ENCODE assay signal across 26 cellular contexts in the genomic region with DNA sequence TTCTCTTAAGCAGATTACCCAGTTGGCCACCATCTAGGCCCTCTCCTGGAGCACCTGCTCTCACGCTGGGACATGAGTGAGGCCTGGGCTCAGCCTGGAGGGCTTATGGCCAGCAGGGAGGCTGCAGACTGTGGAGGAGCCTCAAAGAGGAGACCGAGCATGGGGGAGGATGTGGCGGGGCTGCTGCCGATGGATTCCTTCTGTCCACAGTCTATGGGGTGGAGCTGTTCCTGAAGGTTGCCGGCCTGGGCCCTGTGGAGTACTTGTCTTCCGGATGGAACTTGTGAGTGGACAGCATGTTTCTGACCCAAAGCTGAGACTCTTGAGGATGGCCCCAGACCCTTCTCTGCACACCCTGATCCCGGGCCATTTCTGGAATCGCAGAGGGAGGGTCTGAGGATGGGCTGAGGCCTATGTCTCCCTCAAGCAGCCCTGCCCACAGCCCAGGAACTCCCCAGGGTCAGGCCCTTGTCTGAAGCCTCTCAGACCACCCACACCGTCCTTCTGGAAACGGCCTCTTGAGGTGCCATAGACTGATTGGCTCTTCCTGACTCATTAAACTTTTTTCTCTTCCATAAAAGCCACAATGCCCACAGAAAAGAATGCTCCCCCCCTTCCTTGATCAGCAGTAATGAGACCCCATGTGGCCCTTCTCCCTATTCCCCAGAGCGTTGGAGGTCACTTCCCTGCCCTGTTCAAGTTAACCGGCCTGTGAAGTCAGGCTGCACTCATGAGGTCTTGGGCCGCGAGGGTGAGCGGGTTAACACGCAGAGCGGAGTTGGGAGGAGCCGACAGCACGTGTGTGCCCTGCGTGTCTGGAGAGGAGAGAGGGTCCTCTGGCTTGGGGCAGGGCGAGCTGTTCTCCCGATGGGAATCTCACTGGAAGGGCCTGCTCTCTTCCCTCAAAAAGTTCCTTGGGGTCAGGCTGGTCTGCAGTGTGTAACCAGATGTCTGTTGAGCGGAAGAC. TPM values are rescaled to one million over a fixed set of nuclear protein-coding genes. Genes with fewer than 3 reads are reported as not detected.
DNase-seq lines count a peak whose midpoint lies in the region; ATAC-seq and TF ChIP-seq lines count a peak whose summit lies in the region.
"Had no signal": no experiment of that assay in that cellular context is flagged by ENCODE, and none has a peak within 500 bp of the region (broad histone marks: within the 10 kb centered on the region; RNA-seq: fewer than 3 reads in every experiment).

No MANE protein-coding gene starts in this region.

- H3K9me3 ChIP-seq in left ventricle myocardium inferior (replicated peaks): no peaks in the 10 kb centered on the region
- no peaks in the 10 kb centered on the region for H3K9me3 ChIP-seq in osteoblast (ENCODE audit: low read depth, low read length)
- H3K9me3 ChIP-seq: heart left ventricle had no signal

- no peaks in the 10 kb centered on the region for H3K9me2 ChIP-seq in GM23338 (ENCODE audit: insufficient read depth)

- H3K36me3 ChIP-seq in GM23338 (ENCODE audit: insufficient read depth) (no peaks in the 10 kb centered on the region), left ventricle myocardium inferior (peaks cover 95% of the 10 kb centered on the region), osteoblast (ENCODE audit: insufficient read depth, low read length) (peaks cover 11% of the 10 kb centered on the region)

- no peaks in the 10 kb centered on the region for H3K27me3 ChIP-seq in GM23338 (ENCODE audit: insufficient read depth)
- no peaks in the 10 kb centered on the region for H3K27me3 ChIP-seq in left ventricle myocardium inferior (ENCODE audit: low read depth)
- H3K27me3 ChIP-seq in osteoblast (ENCODE audit: insufficient read depth, low read length): no peaks in the 10 kb centered on the region
- H3K27me3 ChIP-seq: dorsolateral prefrontal cortex, heart left ventricle had no signal

- H3K4me3 ChIP-seq in GM23338 (no peak overlapping the region), left ventricle myocardium inferior (no peak overlapping the region), osteoblast (ENCODE audit: insufficient read depth, low read length) (no peak overlapping the region)
- H3K4me3 ChIP-seq: dorsolateral prefrontal cortex, GM12878, heart left ventricle had no signal

- H3K27ac ChIP-seq in GM23338 (ENCODE audit: low read depth): no peak overlapping the region
- H3K27ac ChIP-seq in left ventricle myocardium inferior (replicated peaks): peak overlapping the region; percentile 40
- H3K27ac ChIP-seq in osteoblast (ENCODE audit: low read depth, low read length): no peak overlapping the region
- H3K27ac ChIP-seq: dorsolateral prefrontal cortex had no signal

- H3K4me2 ChIP-seq in GM23338: no peak overlapping the region
- no peak overlapping the region for H3K4me2 ChIP-seq in osteoblast (ENCODE audit: insufficient read depth, low read length)

- no peaks in the 10 kb centered on the region for H3K4me1 ChIP-seq in GM23338 (ENCODE audit: insufficient read depth)
- H3K4me1 ChIP-seq in left ventricle myocardium inferior: peaks cover 29% of the 10 kb centered on the region
- peaks cover 7% of the 10 kb centered on the region for H3K4me1 ChIP-seq in osteoblast (ENCODE audit: insufficient read depth, low read length)

- no peaks in the 10 kb centered on the region for H3F3A ChIP-seq in GM23338 (replicated peaks; ENCODE audit: low read depth)

- ATAC-seq in activated CD4-positive, alpha-beta T cell treated with anti-CD3 and anti-CD28 coated beads for 36 hours: no peak
- ATAC-seq in GM23338 (peak; percentile 20; the same call in 1 of the 3 replicates), HG03025 (IDR thresholded peaks at IDR 0.05; ENCODE audit: low FRiP score, unreplicated experiment) (no peak)
- ATAC-seq: activated T-cell treated with anti-CD3 and anti-CD28 coated beads, Interleukin-2, amount 50 U/mL, for 4 hours; GM12878; left lobe of liver; naive thymus-derived CD8-positive, alpha-beta T cell had no signal

- POLR2A ChIA-PET in activated CD4-positive, alpha-beta T cell treated with anti-CD3 and anti-CD28 coated beads, Interleukin-2, amount 10 ng/mL, durations not matched to agents 7 days and 5 days (lab: Charles Lee): no interaction called here
- POLR2A ChIA-PET in activated CD4-positive, alpha-beta T cell treated with anti-CD3 and anti-CD28 coated beads for 36 hours (lab: Charles Lee): no interaction called here

- no peaks in the 10 kb centered on the region for H3K36me3 Mint-ChIP-seq in activated CD4-positive, alpha-beta T cell treated with anti-CD3 and anti-CD28 coated beads, Interleukin-2, amount 10 ng/mL, durations not matched to agents 7 days and 5 days (ENCODE audit: low read depth)
- H3K36me3 Mint-ChIP-seq in activated CD4-positive, alpha-beta T cell treated with anti-CD3 and anti-CD28 coated beads for 36 hours (ENCODE audit: low read depth): peaks cover 2% of the 10 kb centered on the region
- peaks cover 6% of the 10 kb centered on the region for H3K36me3 Mint-ChIP-seq in GM23338 (ENCODE audit: low read depth)

- peak overlapping the region; percentile 71 for H3K27ac Mint-ChIP-seq in activated CD4-positive, alpha-beta T cell treated with anti-CD3 and anti-CD28 coated beads, Interleukin-2, amount 10 ng/mL, durations not matched to agents 7 days and 5 days
- no peak overlapping the region for H3K27ac Mint-ChIP-seq in activated CD4-positive, alpha-beta T cell treated with anti-CD3 and anti-CD28 coated beads for 36 hours
- no peak overlapping the region for H3K27ac Mint-ChIP-seq in GM23338

- H3K79me2 ChIP-seq in GM23338 (replicated peaks; ENCODE audit: insufficient read depth): no peaks in the 10 kb centered on the region
- H3K79me2 ChIP-seq in osteoblast (ENCODE audit: insufficient read depth, low read length): no peaks in the 10 kb centered on the region

- H4K20me1 ChIP-seq in GM23338 (replicated peaks; ENCODE audit: insufficient read depth) (no peaks in the 10 kb centered on the region), osteoblast (ENCODE audit: insufficient read depth, low read length) (peaks cover 3% of the 10 kb centered on the region)

- intact Hi-C loops in activated CD4-positive, alpha-beta T cell treated with anti-CD3 and anti-CD28 coated beads for 36 hours (cut with DNase I, micrococcal nuclease): no loop called here
- intact Hi-C loops in left ventricle myocardium inferior (cut with micrococcal nuclease): no loop called here
- intact Hi-C loops in head of caudate nucleus (cut with DNase I): no loop called here

- H2AFZ ChIP-seq in GM23338 (no peak overlapping the region), osteoblast (ENCODE audit: low read length) (no peak overlapping the region)

- no peaks in the 10 kb centered on the region for H3K9me3 Mint-ChIP-seq in activated CD4-positive, alpha-beta T cell treated with anti-CD3 and anti-CD28 coated beads, Interleukin-2, amount 10 ng/mL, durations not matched to agents 7 days and 5 days
- no peaks in the 10 kb centered on the region for H3K9me3 Mint-ChIP-seq in activated CD4-positive, alpha-beta T cell treated with anti-CD3 and anti-CD28 coated beads for 36 hours (ENCODE audit: low read depth)
- H3K9me3 Mint-ChIP-seq in GM23338: no peaks in the 10 kb centered on the region
- H3K9me3 Mint-ChIP-seq: activated T-cell treated with anti-CD3 and anti-CD28 coated beads, Interleukin-2, amount 50 U/mL, for 4 hours; naive thymus-derived CD8-positive, alpha-beta T cell had no signal

- no peak for DNase-seq in activated CD4-positive, alpha-beta T cell treated with anti-CD3 and anti-CD28 coated beads, Interleukin-2, amount 10 ng/mL, durations not matched to agents 7 days and 5 days
- DNase-seq in activated CD4-positive, alpha-beta T cell treated with anti-CD3 and anti-CD28 coated beads for 36 hours: no peak
- DNase-seq in GM23338 (ENCODE audit: low spot score) (no peak), left ventricle myocardium inferior (no peak), osteoblast (ENCODE audit: insufficient read length, low spot score, missing footprints) (peak; percentile 37), head of caudate nucleus (no peak), 8988T (no peak)
- DNase-seq: activated CD4-positive, CD25-positive, alpha-beta regulatory T cell treated with anti-CD3 and anti-CD28 coated beads, Interleukin-2, amount 50 U/mL, for 72 hours; activated CD8-positive, alpha-beta memory T cell treated with anti-CD3 and anti-CD28 coated beads for 24 hours; activated naive CD4-positive, alpha-beta T cell treated with Interleukin-2 at 50 U/mL for 16 hours; activated T-cell treated with anti-CD3 and anti-CD28 coated beads, Interleukin-2, amount 50 U/mL, for 4 hours; AML-193; anterior cingulate cortex; central memory CD4-positive, alpha-beta T cell; dorsolateral prefrontal cortex; KG1; midbrain; naive thymus-derived CD8-positive, alpha-beta T cell; NCI-H1417 treated with DMSO at 0.1 percent for 48 hours; NCI-H446 treated with DMSO at 0.1 percent for 48 hours; OCI-M1; SHP77 treated with DMSO at 0.1 percent for 48 hours had no signal

- TF ChIP-seq CTCF in GM23338 (conservative IDR thresholded peaks at IDR 0.05; ENCODE audit: low read depth in 2 of 2): no peak
- no peak for TF ChIP-seq CTCF in left ventricle myocardium inferior (IDR thresholded peaks at IDR 0.05; ENCODE audit: borderline replicate concordance)
- TF ChIP-seq CTCF in osteoblast (IDR thresholded peaks at IDR 0.05; ENCODE audit: extremely low read depth, low read depth, low read length): no peak

- H3K4me1 Mint-ChIP-seq in activated CD4-positive, alpha-beta T cell treated with anti-CD3 and anti-CD28 coated beads, Interleukin-2, amount 10 ng/mL, durations not matched to agents 7 days and 5 days: no peaks in the 10 kb centered on the region
- no peaks in the 10 kb centered on the region for H3K4me1 Mint-ChIP-seq in activated CD4-positive, alpha-beta T cell treated with anti-CD3 and anti-CD28 coated beads for 36 hours
- H3K4me1 Mint-ChIP-seq in GM23338: peaks cover 5% of the 10 kb centered on the region; the same call in 1 of the 3 replicates

- H3K27me3 Mint-ChIP-seq in activated CD4-positive, alpha-beta T cell treated with anti-CD3 and anti-CD28 coated beads, Interleukin-2, amount 10 ng/mL, durations not matched to agents 7 days and 5 days: no peaks in the 10 kb centered on the region
- no peaks in the 10 kb centered on the region for H3K27me3 Mint-ChIP-seq in activated CD4-positive, alpha-beta T cell treated with anti-CD3 and anti-CD28 coated beads for 36 hours
- peaks cover 2% of the 10 kb centered on the region for H3K27me3 Mint-ChIP-seq in GM23338 (ENCODE audit: insufficient read depth, low read depth, poor library complexity)
- H3K27me3 Mint-ChIP-seq: naive thymus-derived CD8-positive, alpha-beta T cell had no signal

- CTCF ChIA-PET in activated CD4-positive, alpha-beta T cell treated with anti-CD3 and anti-CD28 coated beads, Interleukin-2, amount 10 ng/mL, durations not matched to agents 7 days and 5 days (lab: Charles Lee): no interaction called here
- CTCF ChIA-PET in activated CD4-positive, alpha-beta T cell treated with anti-CD3 and anti-CD28 coated beads for 36 hours (lab: Charles Lee): interaction anchor here (0.7 kb wide), 1 partner anchor 16 kb away, joined by 3 read pairs; no protein-coding TSS in a partner anchor

- H3K4me3 Mint-ChIP-seq in activated CD4-positive, alpha-beta T cell treated with anti-CD3 and anti-CD28 coated beads, Interleukin-2, amount 10 ng/mL, durations not matched to agents 7 days and 5 days: no peak overlapping the region
- H3K4me3 Mint-ChIP-seq in activated CD4-positive, alpha-beta T cell treated with anti-CD3 and anti-CD28 coated beads for 36 hours: no peak overlapping the region
- H3K4me3 Mint-ChIP-seq in GM23338: no peak overlapping the region
- H3K4me3 Mint-ChIP-seq: activated T-cell treated with anti-CD3 and anti-CD28 coated beads, Interleukin-2, amount 50 U/mL, for 4 hours; naive thymus-derived CD8-positive, alpha-beta T cell had no signal

RNA-seq across cellular contexts. Expression of a gene that starts 48.9 kb away (rescaled TPM):
- 10 to 100 TPM; 27.7 to 33.2 TPM for total RNA-seq in activated CD4-positive, alpha-beta T cell treated with anti-CD3 and anti-CD28 coated beads, Interleukin-2, amount 10 ng/mL, durations not matched to agents 7 days and 5 days
- 10 to 100 TPM; 17.9 to 19.4 TPM for total RNA-seq in activated CD4-positive, alpha-beta T cell treated with anti-CD3 and anti-CD28 coated beads for 36 hours
- total RNA-seq in GM23338 (2014; rRNA removed; shearing (Covaris generic)): 8.9 and 13.4 TPM in 2 replicates
- polyA plus RNA-seq in GM23338 (2016; fragmentation: Nextera tagmentation; extraction: Ambion mirVana): 5.3 and 6.0 TPM in 2 replicates
- 9.2 TPM for total RNA-seq in left ventricle myocardium inferior
- 16.5 and 19.5 TPM in 2 replicates for total RNA-seq in osteoblast
